1 cellular context compared by ENCODE assay signal in genomic region chr15:39543651-39544050, GRCh38.
A peak's percentile ranks its signal among the peaks of the same experiment; 100 is the strongest.
TF ChIP-seq lines count a peak whose summit lies in the region.

No MANE protein-coding gene starts in this region.

TF ChIP-seq in GM23338, 12 proteins besides CTCF, POLR2A, EP300 and RAD21:
- peak; percentile 19; the same call in 1 of the 2 replicates for TF ChIP-seq ZNF462 (CRISPR knock-in tag; IDR thresholded peaks at IDR 0.05)
- TF ChIP-seq ZNF114 (CRISPR knock-in tag; IDR thresholded peaks at IDR 0.05) = no peak
- TF ChIP-seq EZH2phosphoT487 (IDR thresholded peaks at IDR 0.05; ENCODE audit: unreplicated experiment) = no peak
- no peak for TF ChIP-seq ZNF331 (CRISPR knock-in tag; IDR thresholded peaks at IDR 0.05; ENCODE audit: low read depth)
